ENCODE assay signal across 8 cellular contexts in the genomic region with DNA sequence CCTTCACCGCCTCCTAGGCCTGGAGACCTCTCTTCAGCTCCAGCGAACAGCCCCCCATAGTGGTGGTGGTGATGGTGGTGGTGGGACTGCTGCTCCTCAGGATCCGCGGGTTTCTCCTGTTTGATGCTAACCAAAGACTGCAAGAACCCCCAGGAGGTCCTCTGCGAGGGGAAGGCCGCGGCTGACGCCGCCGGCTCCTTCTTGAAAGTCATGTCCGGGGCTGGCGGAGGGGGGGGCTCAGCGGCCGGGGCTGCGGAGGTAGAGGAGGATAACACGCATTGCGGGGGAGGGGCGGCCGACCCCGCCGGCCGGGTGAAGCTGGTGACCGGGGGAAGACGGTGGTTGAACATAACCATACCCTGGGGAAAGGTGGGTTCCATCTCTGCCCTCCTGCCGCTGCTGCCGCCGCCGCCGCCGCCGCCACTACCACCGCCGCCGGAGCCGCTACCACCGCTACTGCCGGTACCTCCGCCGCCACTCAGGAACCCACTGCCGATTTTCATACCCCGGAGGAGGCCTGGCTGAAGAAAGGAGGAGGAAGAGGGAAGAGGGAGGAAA. TPM values are rescaled to one million over a fixed set of nuclear protein-coding genes. Genes with fewer than 3 reads are reported as not detected.
DNase-seq lines count a peak whose midpoint lies in the region; ATAC-seq, FAIRE-seq and TF ChIP-seq lines count a peak whose summit lies in the region.

No MANE protein-coding gene starts in this region.

- H3K36me3 ChIP-seq in HUES48 (ENCODE audit: control insufficient read depth, insufficient read depth, low read length) (peaks cover 52% of the 10 kb centered on the region), transverse colon (no peaks in the 10 kb centered on the region)

- peak overlapping the region; percentile 85 for H3K4me3 ChIP-seq in HUES48 (ENCODE audit: low read depth, low read length)
- peak overlapping the region; percentile 81 for H3K4me3 ChIP-seq in fibroblast of pulmonary artery (replicated peaks; ENCODE audit: low read depth, low read length)
- H3K4me3 ChIP-seq in transverse colon: peak overlapping the region; percentile 74 to 88 (median 86)

- ATAC-seq in GM19455 (IDR thresholded peaks at IDR 0.05; ENCODE audit: unreplicated experiment): peak; percentile 44
- ATAC-seq in omental fat pad (ENCODE audit: low FRiP score): peak; percentile 35

- WGBS in transverse colon (ENCODE audit: low coverage in 1 of 2), 2 donors: 2% methylated on average over 41 of the region's 41 CpGs; no CpG with 5 or more reads in 1 of the 2 donors

- intact Hi-C loops in transverse colon (cut with DNase I; ENCODE audit: low total_unique reads): no loop called here

- TF ChIP-seq CTCF in C4-2B (conservative IDR thresholded peaks at IDR 0.05) (no peak), fibroblast of pulmonary artery (IDR thresholded peaks at IDR 0.05; ENCODE audit: low read length, missing control alignments) (no peak), omental fat pad (IDR thresholded peaks at IDR 0.05) (no peak), transverse colon (IDR thresholded peaks at IDR 0.05) (no peak)

- H3K4me1 ChIP-seq in HUES48 (ENCODE audit: control insufficient read depth, insufficient read depth, low read length) (peaks cover 63% of the 10 kb centered on the region), transverse colon (peaks cover 8 to 55% (median 29%) of the 10 kb centered on the region in 4 donors)

- FAIRE-seq in urothelium cell line (lab: Jason Lieb, UNC): no peak

- no peaks in the 10 kb centered on the region for H3K27me3 ChIP-seq in HUES48 (ENCODE audit: control insufficient read depth, insufficient read depth, low read length)
- no peaks in the 10 kb centered on the region for H3K27me3 ChIP-seq in transverse colon

- H3K9me3 ChIP-seq in HUES48 (ENCODE audit: control insufficient read depth, insufficient read depth, low read length): no peaks in the 10 kb centered on the region
- no peaks in the 10 kb centered on the region for H3K9me3 ChIP-seq in transverse colon

- H3K27ac ChIP-seq in C4-2B (peak overlapping the region; percentile 83), HUES48 (ENCODE audit: low read depth, low read length) (peak overlapping the region; percentile 98), transverse colon (peak overlapping the region; percentile 84 to 93 (median 90))

- in situ Hi-C loops in transverse colon (cut with MboI; ENCODE audit: low pct_ligation_motif_present in 1 of 4, low pct_unique_long_range_greater_than_20kb in 1 of 4, low sequenced_read_pairs in 3 of 4): no loop called here

- no peak for TF ChIP-seq EP300 in transverse colon (IDR thresholded peaks at IDR 0.05; ENCODE audit: low read depth)

- peak overlapping the region; percentile 90 for H3K9ac ChIP-seq in HUES48 (ENCODE audit: low read depth, low read length)

- DNase-seq in activated T-cell treated with anti-CD3 and anti-CD28 coated beads for 48 hours (ENCODE audit: low read depth): peak; percentile 39
- DNase-seq in fibroblast of pulmonary artery (ENCODE audit: low read depth): peak; percentile 40
- peak; percentile 31 for DNase-seq in omental fat pad (ENCODE audit: low spot score)
- DNase-seq in transverse colon: peak; percentile 53
- DNase-seq in urothelium cell line (ENCODE audit: low spot score): no peak

- TF ChIP-seq POLR2A in transverse colon (IDR thresholded peaks at IDR 0.05): no peak

RNA-seq across cellular contexts. Expression of a gene that starts 0.6 kb away (rescaled TPM):
- total RNA-seq in omental fat pad (10 to 100 TPM; 13.0 to 18.7 (median 15.6) TPM), transverse colon (10 to 100 TPM in 2 of 4 donors, 1 to 10 TPM in 2; 7.5 to 15.1 (median 10.9) TPM)
